Comparison of ENCODE assay signal across 13 cellular contexts in the genomic region with DNA sequence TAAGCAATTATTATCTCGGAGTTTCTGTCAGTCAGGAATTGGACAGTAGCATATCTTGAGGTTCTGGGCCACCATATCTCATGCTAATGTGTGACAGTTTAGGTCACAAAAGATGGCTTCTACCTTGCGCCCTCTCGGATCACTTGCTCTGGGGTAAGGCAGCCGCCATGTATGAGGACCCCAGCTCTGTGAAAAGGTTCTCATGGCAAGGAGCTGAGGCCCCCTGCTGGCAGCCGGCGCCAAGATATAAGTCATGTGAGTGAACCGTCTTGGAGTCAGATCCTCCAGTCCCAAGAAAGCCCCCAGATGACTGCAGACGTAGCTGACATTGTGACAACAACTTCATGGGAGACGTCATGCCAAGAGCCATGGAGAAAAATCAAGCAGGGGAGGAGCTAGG.
DNase-seq lines count a peak whose midpoint lies in the region; ATAC-seq and TF ChIP-seq lines count a peak whose summit lies in the region.
"Had no signal": no experiment of that assay in that cellular context is flagged by ENCODE, and none has a peak within 500 bp of the region (broad histone marks: within the 10 kb centered on the region; RNA-seq: fewer than 3 reads in every experiment).

No MANE protein-coding gene starts in this region.

- no peak for TF ChIP-seq POLR2A in suprapubic skin (IDR thresholded peaks at IDR 0.05)

- no peak overlapping the region for H3K4me2 ChIP-seq in OCI-LY7 (ENCODE audit: low read length)

- H3K36me3 ChIP-seq in BE2C = no peaks in the 10 kb centered on the region
- no peaks in the 10 kb centered on the region for H3K36me3 ChIP-seq in OCI-LY7 (ENCODE audit: insufficient read depth, low read length)
- H3K36me3 ChIP-seq in suprapubic skin = no peaks in the 10 kb centered on the region

- H4K20me1 ChIP-seq in OCI-LY7 (ENCODE audit: insufficient read depth, low read length) = no peaks in the 10 kb centered on the region

- H3K27ac ChIP-seq in OCI-LY7 (ENCODE audit: low read depth, low read length, poor library complexity, severe bottlenecking) (no peak overlapping the region), foreskin keratinocyte (no peak overlapping the region), suprapubic skin (no peak overlapping the region)

- H3K9me3 ChIP-seq in BE2C (no peaks in the 10 kb centered on the region), OCI-LY7 (ENCODE audit: low read length) (no peaks in the 10 kb centered on the region), suprapubic skin (no peaks in the 10 kb centered on the region)

- H3K4me1 Mint-ChIP-seq in immature natural killer cell = no peaks in the 10 kb centered on the region
- H3K4me1 Mint-ChIP-seq: naive thymus-derived CD8-positive, alpha-beta T cell had no signal

- TF ChIP-seq EP300 in suprapubic skin (IDR thresholded peaks at IDR 0.05) = no peak

- TF ChIP-seq CTCF in BE2C (IDR thresholded peaks at IDR 0.05; ENCODE audit: low read depth, low read length) (peak; percentile 89), GM12873 (IDR thresholded peaks at IDR 0.05; ENCODE audit: insufficient read depth, low read depth, low read length, missing control alignments) (peak; percentile 52), OCI-LY7 (conservative IDR thresholded peaks at IDR 0.05; ENCODE audit: low read length) (peak; percentile 78), foreskin keratinocyte (conservative IDR thresholded peaks at IDR 0.05) (peak; percentile 42), suprapubic skin (IDR thresholded peaks at IDR 0.05) (no peak)

- DNase-seq in BE2C = peak; percentile 75
- peak; percentile 38 for DNase-seq in OCI-LY7 (ENCODE audit: low spot score)
- DNase-seq in foreskin keratinocyte = no peak
- no peak for DNase-seq in SHP77 treated with DMSO at 0.1 percent for 48 hours (lab: John Stamatoyannopoulos, UW)
- DNase-seq in suprapubic skin (ENCODE audit: low spot score in 2 of 2) = no peak
- DNase-seq in GOT3 (lab: John Stamatoyannopoulos, UW) = no peak
- DNase-seq in immature natural killer cell = no peak
- DNase-seq: CD8-positive, alpha-beta T cell; KG1; NCI-H2227 treated with DMSO at 0.1 percent for 48 hours had no signal

- no peak overlapping the region for H2AFZ ChIP-seq in OCI-LY7 (ENCODE audit: low read length)

- no peaks in the 10 kb centered on the region for H3K79me2 ChIP-seq in OCI-LY7 (ENCODE audit: insufficient read depth, low read depth, low read length)

- no peaks in the 10 kb centered on the region for H3K9me2 ChIP-seq in OCI-LY7 (ENCODE audit: insufficient read depth, low read length)

- H3K27ac Mint-ChIP-seq in immature natural killer cell = no peak overlapping the region
- H3K27ac Mint-ChIP-seq: CD8-positive, alpha-beta T cell; naive thymus-derived CD8-positive, alpha-beta T cell; stimulated activated memory B cell treated with anti-CD40 and anti-IgM and Interleukin-4, amounts not matched to agents 10 μg/mL and 1 μg/mL and 100 μg/mL, for 72 hours had no signal

- 88% methylated on average over 9 of the region's 9 CpGs for WGBS in suprapubic skin

- H3K36me3 Mint-ChIP-seq in immature natural killer cell = no peaks in the 10 kb centered on the region
- H3K36me3 Mint-ChIP-seq: CD8-positive, alpha-beta T cell; naive thymus-derived CD8-positive, alpha-beta T cell had no signal

- H3K4me1 ChIP-seq in BE2C = peaks cover 6% of the 10 kb centered on the region; the same call in 1 of the 2 replicates
- no peaks in the 10 kb centered on the region for H3K4me1 ChIP-seq in OCI-LY7 (ENCODE audit: insufficient read depth, low read length, poor library complexity, severe bottlenecking)
- H3K4me1 ChIP-seq in foreskin keratinocyte = no peaks in the 10 kb centered on the region
- H3K4me1 ChIP-seq in suprapubic skin = no peaks in the 10 kb centered on the region

- H3K4me3 Mint-ChIP-seq in immature natural killer cell = no peak overlapping the region
- H3K4me3 Mint-ChIP-seq: CD8-positive, alpha-beta T cell; naive thymus-derived CD8-positive, alpha-beta T cell; stimulated activated memory B cell treated with anti-CD40 and anti-IgM and Interleukin-4, amounts not matched to agents 10 μg/mL and 1 μg/mL and 100 μg/mL, for 72 hours had no signal

- H3K27me3 Mint-ChIP-seq in immature natural killer cell (ENCODE audit: low read depth in 3 of 3) = peaks cover 0 to 8% (median 3%) of the 10 kb centered on the region in 3 donors
- H3K27me3 Mint-ChIP-seq: stimulated activated memory B cell treated with anti-CD40 and anti-IgM and Interleukin-4, amounts not matched to agents 10 μg/mL and 1 μg/mL and 100 μg/mL, for 72 hours had no signal

- no peak overlapping the region for H3K4me3 ChIP-seq in BE2C (ENCODE audit: low read depth, low read length)
- no peak overlapping the region for H3K4me3 ChIP-seq in OCI-LY7 (ENCODE audit: low read depth, low read length, poor library complexity, severe bottlenecking)
- H3K4me3 ChIP-seq in suprapubic skin = no peak overlapping the region

- no TSS peak for BruUV-seq in OCI-LY7 (replicated peaks; lab: Mats Ljungman, UMichigan)

- CTCF ChIA-PET in OCI-LY7 (lab: Charles Lee; ENCODE audit: unreplicated experiment) = no interaction called here

- peaks cover 0 to 16% (median 0%) of the 10 kb centered on the region in 6 donors for H3K9me3 Mint-ChIP-seq in immature natural killer cell
- H3K9me3 Mint-ChIP-seq: stimulated activated memory B cell treated with anti-CD40 and anti-IgM and Interleukin-4, amounts not matched to agents 10 μg/mL and 1 μg/mL and 100 μg/mL, for 72 hours had no signal

- POLR2A ChIA-PET in OCI-LY7 (lab: Charles Lee) = interaction anchor here (0.6 to 2.5 kb wide), 2 partner anchors 26 to 103 kb away, joined by 3 to 12 read pairs; no protein-coding TSS in a partner anchor

- H3K27me3 ChIP-seq in BE2C (no peaks in the 10 kb centered on the region), foreskin keratinocyte (no peaks in the 10 kb centered on the region), suprapubic skin (no peaks in the 10 kb centered on the region)

- ATAC-seq in foreskin keratinocyte = no peak
- ATAC-seq: CD8-positive, alpha-beta T cell; naive thymus-derived CD8-positive, alpha-beta T cell; stimulated activated memory B cell treated with anti-CD40 and anti-IgM and Interleukin-4, amounts not matched to agents 10 μg/mL and 1 μg/mL and 100 μg/mL, for 72 hours had no signal

- intact Hi-C loops in OCI-LY7 (cut with micrococcal nuclease; ENCODE audit: unreplicated experiment) = no loop called here

Comparison
In these comparisons a context has a peak if more than half of its experiments do, and no peak if none do; other contexts are left out.
1. DNase-seq: peak in BE2C (single experiment) and OCI-LY7 (single experiment); none in foreskin keratinocyte (0 of 2), SHP77 treated with DMSO at 0.1 percent for 48 hours (single experiment), suprapubic skin (0 of 2), GOT3 (single experiment) and immature natural killer cell (0 of 3).
2. CTCF ChIP-seq: peak in BE2C (single experiment), GM12873 (single experiment), OCI-LY7 (single experiment) and foreskin keratinocyte (single experiment); none in suprapubic skin (0 of 2).